8 cellular contexts compared by ENCODE assay signal in the genomic region with DNA sequence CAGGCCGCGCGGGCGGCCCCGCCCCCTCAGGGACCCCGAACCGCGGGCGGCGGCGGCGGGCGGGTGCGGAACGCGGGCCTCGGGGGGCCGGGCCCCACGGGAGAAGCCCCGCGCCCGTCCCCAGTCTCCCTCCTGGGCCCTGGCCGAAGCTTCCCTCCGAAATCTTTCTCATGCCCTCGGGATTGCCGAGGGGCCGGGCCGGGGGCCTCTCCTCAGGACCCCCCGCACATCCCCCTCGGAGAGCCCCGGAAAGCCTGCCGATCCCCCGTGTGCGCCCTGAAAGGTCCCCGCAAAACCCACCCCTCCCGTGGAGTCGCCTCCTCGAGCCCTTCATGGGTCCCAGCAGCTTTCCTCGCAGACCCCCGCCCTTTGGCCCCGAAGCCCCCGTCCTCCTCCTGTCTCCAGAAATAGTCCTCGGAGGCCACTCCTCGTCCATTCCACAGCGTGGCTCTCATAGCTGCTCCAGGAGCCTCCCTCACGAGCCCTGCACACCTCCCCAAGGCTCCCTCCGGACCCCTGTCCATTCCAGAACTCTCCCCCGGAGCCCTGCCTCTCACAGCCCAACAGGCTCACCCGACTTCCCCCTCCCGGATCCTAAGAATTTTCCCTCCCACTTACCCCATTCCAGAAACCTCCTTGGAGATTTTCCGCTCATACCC. TPM values are rescaled to one million over a fixed set of nuclear protein-coding genes. Genes with fewer than 3 reads are reported as not detected.
DNase-seq lines count a peak whose midpoint lies in the region; ATAC-seq and TF ChIP-seq lines count a peak whose summit lies in the region.

No MANE protein-coding gene starts in this region.

- H3K27me3 Mint-ChIP-seq in CD14-positive monocyte (ENCODE audit: low read depth in 3 of 3) = peaks cover 0 to 3% (median 3%) of the 10 kb centered on the region in 3 donors
- H3K27me3 Mint-ChIP-seq in IgD-negative memory B cell = no peaks in the 10 kb centered on the region
- H3K27me3 Mint-ChIP-seq in MCF 10A (ENCODE audit: insufficient read depth, unreplicated experiment) = no peaks in the 10 kb centered on the region

- no peak for TF ChIP-seq POLR2A in thyroid gland (IDR thresholded peaks at IDR 0.05)

- H3K4me1 Mint-ChIP-seq in CD14-positive monocyte = peaks cover 57% of the 10 kb centered on the region
- H3K4me1 Mint-ChIP-seq in IgD-negative memory B cell = peaks cover 37 to 50% (median 43%) of the 10 kb centered on the region in 3 donors
- peaks cover 55% of the 10 kb centered on the region for H3K4me1 Mint-ChIP-seq in MCF 10A (ENCODE audit: insufficient read depth, unreplicated experiment)

- 2 to 4% methylated on average over 12 to 24 of the region's 51 CpGs for WGBS in thyroid gland, 2 donors

- BruUV-seq in MCF 10A (replicated peaks; lab: Mats Ljungman, UMichigan) = no TSS peak

- POLR2A ChIA-PET in MCF 10A (lab: Yijun Ruan, JAX) = interaction anchor here (0.6 to 1.9 kb wide), 18 partner anchors 12 to 1007 kb away, joined by 3 to 14 read pairs (median 5); a partner anchor contains a TSS

- H3K4me1 ChIP-seq in left lung (peaks cover 12 to 65% of the 10 kb centered on the region in 2 donors), thyroid gland (peaks cover 16 to 39% of the 10 kb centered on the region in 2 donors)

- H3K27me3 ChIP-seq in left lung (no peaks in the 10 kb centered on the region), thyroid gland (no peaks in the 10 kb centered on the region)

- no peaks in the 10 kb centered on the region for H3K36me3 ChIP-seq in left lung
- H3K36me3 ChIP-seq in thyroid gland = no peaks in the 10 kb centered on the region

- H3K36me3 Mint-ChIP-seq in CD14-positive monocyte = peaks cover 31 to 35% of the 10 kb centered on the region in 2 donors
- H3K36me3 Mint-ChIP-seq in IgD-negative memory B cell = peaks cover 7% of the 10 kb centered on the region
- H3K36me3 Mint-ChIP-seq in MCF 10A (ENCODE audit: insufficient read depth, unreplicated experiment) = peaks cover 12% of the 10 kb centered on the region

- ATAC-seq in left lung (no peak), GM21723 (IDR thresholded peaks at IDR 0.05; ENCODE audit: unreplicated experiment) (no peak)

- H3K27ac ChIP-seq in left lung (peak overlapping the region; percentile 44 to 70), thyroid gland (peak overlapping the region; percentile 32 to 81 (median 71))

- CTCF ChIA-PET in MCF 10A (lab: Yijun Ruan, JAX) = interaction anchor here (0.5 to 1.1 kb wide), 7 partner anchors 11 to 1060 kb away, joined by 3 to 7 read pairs (median 3); no protein-coding TSS in a partner anchor

- H3K9me3 Mint-ChIP-seq in CD14-positive monocyte = peaks cover 0 to 6% (median 2%) of the 10 kb centered on the region in 7 donors
- no peaks in the 10 kb centered on the region for H3K9me3 Mint-ChIP-seq in IgD-negative memory B cell
- H3K9me3 Mint-ChIP-seq in MCF 10A (ENCODE audit: unreplicated experiment) = no peaks in the 10 kb centered on the region

- H3K27ac Mint-ChIP-seq in CD14-positive monocyte (peak overlapping the region; percentile 78 to 95 (median 93)), IgD-negative memory B cell (peak overlapping the region in 1 of 3 donors; percentile 96), MCF 10A (ENCODE audit: low read depth, unreplicated experiment) (peak overlapping the region; percentile 97)

- intact Hi-C loops in CD14-positive monocyte (cut with micrococcal nuclease) (loop anchor here (5.0 to 10.0 kb wide), 5 partner anchors 50 to 492 kb away; a partner anchor contains a TSS), MCF 10A (cut with micrococcal nuclease) (loop anchor here (5.0 kb wide), 1 partner anchor 50 kb away; a partner anchor contains a TSS), left lung (cut with DNase I) (no loop called here), thyroid gland (cut with DNase I) (no loop called here)

- H3K4me3 ChIP-seq in left lung (peak overlapping the region; percentile 54 to 70), thyroid gland (replicated peaks in 1 of 3) (peak overlapping the region; percentile 48 to 92 (median 75))

- TF ChIP-seq CTCF in CD14-positive monocyte (IDR thresholded peaks at IDR 0.05) (no peak), MCF 10A (IDR thresholded peaks at IDR 0.05; ENCODE audit: unreplicated experiment) (no peak), left lung (IDR thresholded peaks at IDR 0.05) (no peak), thyroid gland (IDR thresholded peaks at IDR 0.05) (no peak)

- no peak for DNase-seq in CD14-positive monocyte (ENCODE audit: low spot score)
- no peak for DNase-seq in MCF 10A (ENCODE audit: unreplicated experiment)
- DNase-seq in left lung = peak in 1 of 2 donors; percentile 52
- peak; percentile 10 to 14 for DNase-seq in thyroid gland
- DNase-seq in NCI-H1048 (lab: John Stamatoyannopoulos, UW) = no peak
- no peak for DNase-seq in NCI-H1436 (lab: John Stamatoyannopoulos, UW)

- H3K4me3 Mint-ChIP-seq in CD14-positive monocyte = peak overlapping the region; percentile 89 to 90
- peak overlapping the region; percentile 81 to 92 (median 85) for H3K4me3 Mint-ChIP-seq in IgD-negative memory B cell
- H3K4me3 Mint-ChIP-seq in MCF 10A (ENCODE audit: unreplicated experiment) = peak overlapping the region; percentile 100

- H3K9me3 ChIP-seq in left lung = no peaks in the 10 kb centered on the region
- H3K9me3 ChIP-seq in thyroid gland = no peaks in the 10 kb centered on the region

RNA-seq across cellular contexts. Expression of a gene that starts 0.6 kb away (rescaled TPM):
- 1 to 10 TPM; 4.5 to 5.6 TPM for polyA plus RNA-seq in CD14-positive monocyte
- 22.2 TPM for polyA plus RNA-seq in IgD-negative memory B cell
- 65.4 and 94.2 TPM in 2 replicates for total RNA-seq in MCF 10A (2022)
- 10 to 100 TPM; 74.1 to 77.0 TPM for total RNA-seq in left lung
- total RNA-seq in thyroid gland = 100 to 1,000 TPM in 3 of 4 donors, 10 to 100 TPM in 1; 79.5 to 212 (median 124) TPM

RNA-seq across cellular contexts. Expression of a gene that starts 6.9 kb away (rescaled TPM):
- 1,000 to 10,000 TPM; 1,536 to 1,874 TPM for polyA plus RNA-seq in CD14-positive monocyte
- polyA plus RNA-seq in IgD-negative memory B cell = 719 TPM
- total RNA-seq in MCF 10A (2022) = not detected in 2 replicates
- 100 to 1,000 TPM in 1 of 2 donors, 10 to 100 TPM in 1; 53.8 to 136 TPM for total RNA-seq in left lung
- 10 to 100 TPM in 3 of 4 donors, 1 to 10 TPM in 1; 6.3 to 54.7 (median 17.6) TPM for total RNA-seq in thyroid gland

RNA-seq across cellular contexts. Expression of a gene that starts 22.1 kb away (rescaled TPM):
- polyA plus RNA-seq in CD14-positive monocyte (1 to 10 TPM; 1.1 to 1.9 TPM), IgD-negative memory B cell (2.2 TPM)
- total RNA-seq in MCF 10A (2022) (0.16 TPM in 1 of 2 replicates, not detected in the other), left lung (1 to 10 TPM; 1.0 to 2.3 TPM), thyroid gland (1 to 10 TPM in 3 of 4 donors, under 1 TPM in 1; 0.78 to 2.2 (median 1.1) TPM)

RNA-seq across cellular contexts. Expression of a gene that starts 46.6 kb away (rescaled TPM):
- polyA plus RNA-seq in CD14-positive monocyte = not detected
- not detected for polyA plus RNA-seq in IgD-negative memory B cell
- total RNA-seq in MCF 10A (2022) = not detected in 2 replicates
- not detected for total RNA-seq in left lung
- not detected for total RNA-seq in thyroid gland

RNA-seq across cellular contexts. Expression of a gene that starts 48.1 kb away (rescaled TPM):
- polyA plus RNA-seq in CD14-positive monocyte (10 to 100 TPM; 22.7 to 25.2 TPM), IgD-negative memory B cell (64.1 TPM)
- total RNA-seq in MCF 10A (2022) (47.0 and 48.5 TPM in 2 replicates), left lung (10 to 100 TPM; 31.0 to 36.1 TPM), thyroid gland (10 to 100 TPM; 38.8 to 60.3 (median 50.8) TPM)

Comparison
In these comparisons a context has a peak if more than half of its experiments do, and no peak if none do; other contexts are left out.
1. DNase-seq: peak in thyroid gland (2 of 2); none in CD14-positive monocyte (single experiment), MCF 10A (single experiment), NCI-H1048 (single experiment) and NCI-H1436 (single experiment).
2. intact Hi-C loops: an anchor here in CD14-positive monocyte (5.0 to 10.0 kb wide) and MCF 10A (5.0 kb wide); none called in left lung and thyroid gland.
3. Peak in every context shown above with its lines, with median percentiles within 50 percentile points of each other: H3K4me3 Mint-ChIP-seq.